9 cellular contexts compared by ENCODE assay signal in the genomic region with DNA sequence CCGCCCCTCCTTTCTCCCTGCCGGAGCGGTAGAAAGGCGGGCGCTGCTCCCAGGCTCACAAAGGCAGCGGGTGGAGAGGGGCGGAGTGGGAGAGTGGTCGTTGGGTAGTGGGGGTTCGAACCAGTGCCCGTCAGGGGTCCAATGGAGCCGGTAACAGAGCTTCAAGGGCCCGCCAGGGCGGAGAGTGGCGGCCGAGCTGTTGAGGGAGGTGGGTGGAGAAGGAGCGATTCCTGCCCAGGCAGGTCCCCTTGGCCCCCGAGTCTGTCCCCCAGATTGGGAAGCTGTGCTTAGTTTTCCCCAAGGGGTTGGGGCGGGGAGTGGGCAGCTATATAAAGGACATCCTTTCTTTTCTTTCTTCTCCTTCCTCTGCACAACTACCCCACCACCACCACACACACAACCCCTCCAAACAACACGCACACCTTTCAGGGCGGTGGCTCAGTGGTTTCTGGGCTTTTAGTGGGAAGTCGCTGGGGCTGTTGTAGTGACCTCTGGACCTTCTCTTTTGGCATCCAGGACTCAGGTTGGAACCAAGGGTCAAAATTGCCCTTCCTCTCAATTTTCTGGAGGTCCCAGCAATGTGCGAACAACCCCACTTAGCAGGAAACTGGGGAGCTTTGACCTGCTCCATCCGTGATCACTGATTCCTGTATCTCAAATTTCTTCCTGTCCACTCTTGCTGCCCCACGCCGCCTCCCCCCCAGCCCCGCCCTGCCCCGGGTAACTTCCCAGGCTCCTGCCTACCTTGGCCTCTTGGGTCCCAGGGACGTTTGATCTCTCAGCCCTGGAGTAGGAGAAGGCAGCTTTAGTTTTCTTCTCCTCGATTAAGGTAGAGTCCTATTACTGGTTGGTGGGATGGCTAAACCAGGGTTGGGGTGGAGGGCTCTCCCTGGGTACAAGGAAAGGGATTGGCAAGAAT. TPM values are rescaled to one million over a fixed set of nuclear protein-coding genes. Genes with fewer than 3 reads are reported as not detected.
DNase-seq lines count a peak whose midpoint lies in the region; ATAC-seq, FAIRE-seq and TF ChIP-seq lines count a peak whose summit lies in the region.
"Had no signal": no experiment of that assay in that cellular context is flagged by ENCODE, and none has a peak within 500 bp of the region (broad histone marks: within the 10 kb centered on the region; RNA-seq: fewer than 3 reads in every experiment).

No MANE protein-coding gene starts in this region.

- CTCF ChIA-PET in HepG2 (lab: Yijun Ruan, JAX; ENCODE audit: low intra/inter-chr PET ratio, low total read pairs), result no interaction called here

- POLR2A ChIA-PET in HepG2 (lab: Yijun Ruan, JAX), result no interaction called here

- H3K9me3 ChIP-seq in adrenal gland (replicated peaks in 1 of 3) (no peaks in the 10 kb centered on the region), HepG2 (ENCODE audit: low read length) (no peaks in the 10 kb centered on the region), subcutaneous abdominal adipose tissue (ENCODE audit: control insufficient read depth in 5 of 5, low read length in 5 of 5) (peaks cover 0 to 3% (median 0%) of the 10 kb centered on the region in 5 donors)

- no peaks in the 10 kb centered on the region for H3K79me2 ChIP-seq in HepG2 (ENCODE audit: insufficient read depth, low read length)

- no peak overlapping the region for H2AFZ ChIP-seq in HepG2 (ENCODE audit: low read length)

- TF ChIP-seq POLR2A in adrenal gland (IDR thresholded peaks at IDR 0.05) (no peak), HepG2 (IDR thresholded peaks at IDR 0.05; ENCODE audit: insufficient read depth in 1 of 2, low read depth in 2 of 2, low read length in 2 of 2) (no peak)

- no peak for ATAC-seq in HepG2

- WGBS in adrenal gland, 4 donors, result 4 to 39% (median 21%) methylated on average over 18 to 27 of the region's 29 CpGs
- 37% methylated on average over 19 of the region's 29 CpGs for WGBS in HepG2 (ENCODE audit: low lambda C conversion rate)

- TF ChIP-seq EP300 in HepG2 (IDR thresholded peaks at IDR 0.05; ENCODE audit: low read depth in 2 of 2, low read length in 2 of 2) (no peak), HepG2 (CRISPR knock-in tag; IDR thresholded peaks at IDR 0.05; ENCODE audit: borderline replicate concordance) (no peak)

- no peaks in the 10 kb centered on the region for H3K36me3 ChIP-seq in adrenal gland (replicated peaks in 1 of 2)
- H3K36me3 ChIP-seq in HepG2 (replicated peaks in 1 of 2; ENCODE audit: control insufficient read depth in 1 of 2, insufficient read depth in 2 of 2, low read length in 2 of 2), result no peaks in the 10 kb centered on the region
- peaks cover 0 to 3% (median 0%) of the 10 kb centered on the region in 5 donors for H3K36me3 ChIP-seq in subcutaneous abdominal adipose tissue (ENCODE audit: control insufficient read depth in 5 of 5, insufficient read depth in 5 of 5, low read length in 5 of 5)

- H3K27ac ChIP-seq in adrenal gland (peak overlapping the region in 3 of 5 donors; percentile 57 to 83 (median 65)), HepG2 (ENCODE audit: extremely low read length, insufficient read depth, low read length) (no peak overlapping the region), subcutaneous abdominal adipose tissue (ENCODE audit: low read depth, low read length) (peak overlapping the region; percentile 82)
- H3K27ac ChIP-seq: 22Rv1 had no signal

- H3K27me3 ChIP-seq in adrenal gland, result no peaks in the 10 kb centered on the region
- H3K27me3 ChIP-seq in HepG2 (ENCODE audit: control insufficient read depth in 1 of 2, insufficient read depth in 2 of 2, low read length in 2 of 2), result no peaks in the 10 kb centered on the region
- peaks cover 0 to 23% (median 17%) of the 10 kb centered on the region in 5 donors for H3K27me3 ChIP-seq in subcutaneous abdominal adipose tissue (ENCODE audit: control insufficient read depth in 5 of 5, insufficient read depth in 4 of 5, low read length in 5 of 5)

- TF ChIP-seq RAD21 in HepG2 (CRISPR knock-in tag; IDR thresholded peaks at IDR 0.05), result no peak

- H3K4me3 ChIP-seq in adrenal gland, result peak overlapping the region in 2 of 4 donors; percentile 57 to 62
- H3K4me3 ChIP-seq in HepG2 (replicated peaks in 1 of 3; ENCODE audit: insufficient read depth in 1 of 3, low read depth in 2 of 3, low read length in 3 of 3), result peak overlapping the region; percentile 52 to 68 (median 63); a peak in 5 of 6 replicates
- H3K4me3 ChIP-seq in subcutaneous abdominal adipose tissue (ENCODE audit: low read depth in 1 of 5, low read length in 5 of 5), result peak overlapping the region; percentile 77 to 85 (median 79)

- H3K4me1 ChIP-seq in adrenal gland (replicated peaks in 1 of 2), result no peaks in the 10 kb centered on the region
- H3K4me1 ChIP-seq in HepG2 (ENCODE audit: insufficient read depth, low read length), result peaks cover 19% of the 10 kb centered on the region
- peaks cover 4 to 57% (median 40%) of the 10 kb centered on the region in 5 donors for H3K4me1 ChIP-seq in subcutaneous abdominal adipose tissue (ENCODE audit: control insufficient read depth in 5 of 5, insufficient read depth in 5 of 5, low read length in 5 of 5)

- no peaks in the 10 kb centered on the region for H4K20me1 ChIP-seq in HepG2 (ENCODE audit: insufficient read depth, low read length)

- FAIRE-seq in HepG2 (lab: Jason Lieb, UNC), result peak; percentile 23

- in situ Hi-C loops in HepG2 (cut with HindIII; ENCODE audit: extremely low pct_ligation_motif_present, low pct_unique_long_range_greater_than_20kb), result no loop called here

- DNase-seq in DMS 273 (lab: John Stamatoyannopoulos, UW; ENCODE audit: unreplicated experiment) (peak; percentile 49), DMS 273 treated with DMSO at 0.1 percent for 48 hours (lab: John Stamatoyannopoulos, UW) (no peak), adrenal gland (peak in 3 of 7 donors; percentile 12 to 27 (median 13)), HepG2 (ENCODE audit: low spot score) (no peak), DMS53 (lab: John Stamatoyannopoulos, UW) (no peak), NCI-H2029 (lab: John Stamatoyannopoulos, UW) (no peak), cerebellar nuclear complex (lab: John Stamatoyannopoulos, UW) (no peak)

- no peak overlapping the region for H3K9ac ChIP-seq in HepG2 (ENCODE audit: insufficient read depth, low read depth, low read length)
- peak overlapping the region; percentile 38 to 83 (median 76) for H3K9ac ChIP-seq in subcutaneous abdominal adipose tissue (ENCODE audit: low read length in 5 of 5)

- TF ChIP-seq CTCF in adrenal gland (IDR thresholded peaks at IDR 0.05), result no peak
- TF ChIP-seq CTCF in HepG2 (CRISPR knock-in tag; IDR thresholded peaks at IDR 0.05), result no peak

- intact Hi-C loops in adrenal gland (cut with DNase I) (no loop called here), HepG2 (cut with micrococcal nuclease; ENCODE audit: unreplicated experiment) (no loop called here)

- peak overlapping the region; percentile 73 for H3K4me2 ChIP-seq in HepG2 (ENCODE audit: low read depth, low read length)

- BruUV-seq in HepG2 (replicated peaks; lab: Mats Ljungman, UMichigan), result no TSS peak

TF ChIP-seq in HepG2, 621 proteins besides CTCF, POLR2A, EP300 and RAD21 (continues in another document):
- TF ChIP-seq ZNF761 (CRISPR knock-in tag; conservative IDR thresholded peaks at IDR 0.05), result no peak

RNA-seq across cellular contexts. Expression of a gene that starts 1.9 kb away (rescaled TPM):
- total RNA-seq in adrenal gland (10 to 100 TPM; 32.2 to 66.5 (median 45.8) TPM), HepG2 (2016; rRNA removed; fragmentation: Illumina TruSeq; extraction: Trizol) (2.9 and 4.1 TPM in 2 replicates)
- polyA plus RNA-seq in adrenal gland (10 to 100 TPM; 14.0 to 42.5 (median 40.2) TPM), HepG2 (2011; rRNA removed) (4.0 and 4.8 TPM in 2 replicates)
- 0.18 and 0.30 TPM in 2 replicates for total RNA-seq in HepG2 (2016; cell fraction: cytosol; rRNA removed; fragmentation: Illumina TruSeq; extraction: Trizol; ENCODE audit: low read depth)
- 2.9 and 4.4 TPM in 2 replicates for total RNA-seq in HepG2 (2016; cell fraction: insoluble cytoplasmic fraction; rRNA removed; fragmentation: Illumina TruSeq; extraction: Trizol)
- 1.1 and 1.5 TPM in 2 replicates for total RNA-seq in HepG2 (2016; cell fraction: membrane; rRNA removed; fragmentation: Illumina TruSeq; extraction: Trizol)
- total RNA-seq in HepG2 (2016; cell fraction: nucleus; rRNA removed; fragmentation: Illumina TruSeq; extraction: Trizol), result 2.9 and 3.3 TPM in 2 replicates
- 4.1 and 5.7 TPM in 2 replicates for polyA plus RNA-seq in HepG2 (2011; cell fraction: cytosol; rRNA removed)
- polyA plus RNA-seq in HepG2 (2011; cell fraction: nucleus; rRNA removed), result 2.7 TPM in 2 replicates
- polyA plus RNA-seq in HepG2 (2012), result 2.0 and 2.2 TPM in 2 replicates
- 0.27 and 0.29 TPM in 2 replicates for polyA plus RNA-seq in HepG2 (2016; cell fraction: cytosol; fragmentation: Illumina TruSeq; extraction: Trizol; ENCODE audit: low read depth)
- 3.2 and 3.3 TPM in 2 replicates for polyA plus RNA-seq in HepG2 (2016; cell fraction: insoluble cytoplasmic fraction; fragmentation: Illumina TruSeq; extraction: Trizol; ENCODE audit: low read depth)
- 0.80 and 0.81 TPM in 2 replicates for polyA plus RNA-seq in HepG2 (2016; cell fraction: membrane; fragmentation: Illumina TruSeq; extraction: Trizol; ENCODE audit: low read depth)
- polyA plus RNA-seq in HepG2 (2016; cell fraction: nucleus; fragmentation: Illumina TruSeq; extraction: Trizol; ENCODE audit: insufficient read depth, low read depth), result 4.7 and 5.3 TPM in 2 replicates
- polyA minus RNA-seq in HepG2 (2011; rRNA and poly(A)+ RNA removed; ENCODE audit: low replicate concordance), result 4.5 and 5.5 TPM in 2 replicates
- polyA minus RNA-seq in HepG2 (2011; cell fraction: cytosol; rRNA and poly(A)+ RNA removed), result 2.8 and 3.1 TPM in 2 replicates
- polyA minus RNA-seq in HepG2 (2011; cell fraction: nucleus; rRNA and poly(A)+ RNA removed), result 0.90 and 1.5 TPM in 2 replicates
